In the genomic region with DNA sequence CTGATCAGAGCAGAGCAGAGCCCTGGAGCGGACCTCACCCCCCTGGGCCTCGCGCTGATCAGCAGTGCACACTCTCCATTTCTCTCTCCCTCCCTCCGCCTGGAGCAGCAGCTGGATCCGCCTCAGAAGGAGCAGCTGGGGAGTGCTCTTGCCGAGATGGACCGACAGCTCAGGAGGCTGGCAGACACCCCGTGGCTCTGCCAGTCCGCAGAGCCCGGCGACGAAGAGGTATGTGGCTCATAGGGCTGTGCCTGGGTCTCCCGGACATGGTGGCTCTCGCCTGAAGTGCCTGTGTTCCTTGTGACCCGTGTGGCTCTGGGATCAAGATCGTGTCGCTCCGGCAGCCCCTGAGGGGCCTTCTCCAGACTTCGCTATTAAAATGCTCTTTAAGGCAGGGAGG, we compare ENCODE assay signal across 17 cellular contexts.
"Had no signal": no experiment of that assay in that cellular context is flagged by ENCODE, and none has a peak within 500 bp of the region (broad histone marks: within the 10 kb centered on the region; RNA-seq: fewer than 3 reads in every experiment).

No MANE protein-coding gene starts in this region.

- H3K27ac Mint-ChIP-seq: activated B cell treated with CpG ODN at 0.5 μM for 24 hours; activated CD8-positive, alpha-beta T cell treated with anti-CD3 and anti-CD28 coated beads for 36 hours; activated T-cell treated with anti-CD3 and anti-CD28 coated beads, Interleukin-2, amount 50 U/mL, for 72 hours; T-helper 17 cell had no signal

- H3K27me3 Mint-ChIP-seq: activated B cell treated with CpG ODN at 0.5 μM for 24 hours; activated CD8-positive, alpha-beta T cell treated with anti-CD3 and anti-CD28 coated beads for 36 hours; stimulated activated naive CD8-positive, alpha-beta T cell treated with anti-CD3 and anti-CD28 coated beads, Interleukin-15, amount 100 ng/mL, for 72 hours; T-helper 17 cell had no signal

- DNase-seq: activated B cell treated with CpG ODN at 0.5 μM for 24 hours; activated CD4-positive, alpha-beta T cell treated with anti-CD3 and anti-CD28 coated beads for 48 hours; activated CD8-positive, alpha-beta T cell treated with anti-CD3 and anti-CD28 coated beads for 36 hours; activated gamma-delta T cell; activated T-cell treated with anti-CD3 and anti-CD28 coated beads, Interleukin-2, amount 50 U/mL, for 72 hours; erythroblast; islet precursor cell; left ventricle myocardium superior; small intestine; stimulated activated naive CD8-positive, alpha-beta T cell treated with anti-CD3 and anti-CD28 coated beads, Interleukin-15, amount 100 ng/mL, for 72 hours; T-helper 17 cell had no signal

- H3K9me3 ChIP-seq: gastrocnemius medialis, neutrophil, thoracic aorta had no signal

- H3K27ac ChIP-seq: cardiac muscle cell, gastrocnemius medialis, neutrophil, thoracic aorta had no signal

- H3K4me1 Mint-ChIP-seq: activated B cell treated with CpG ODN at 0.5 μM for 24 hours had no signal

- H3K4me3 ChIP-seq: cardiac muscle cell, dorsolateral prefrontal cortex, gastrocnemius medialis, thoracic aorta had no signal

- H3K4me3 Mint-ChIP-seq: activated B cell treated with CpG ODN at 0.5 μM for 24 hours; activated CD8-positive, alpha-beta T cell treated with anti-CD3 and anti-CD28 coated beads for 36 hours; activated T-cell treated with anti-CD3 and anti-CD28 coated beads, Interleukin-2, amount 50 U/mL, for 72 hours; stimulated activated naive CD8-positive, alpha-beta T cell treated with anti-CD3 and anti-CD28 coated beads, Interleukin-15, amount 100 ng/mL, for 72 hours; T-helper 17 cell had no signal

- H3K27me3 ChIP-seq: cardiac muscle cell, dorsolateral prefrontal cortex, gastrocnemius medialis, neutrophil had no signal

- H3K9me3 Mint-ChIP-seq: activated B cell treated with CpG ODN at 0.5 μM for 24 hours; activated CD8-positive, alpha-beta T cell treated with anti-CD3 and anti-CD28 coated beads for 36 hours; activated naive CD4-positive, alpha-beta T cell treated with anti-CD3 and anti-CD28 coated beads, Interleukin-2, amount 50 U/mL, for 72 hours; activated T-cell treated with anti-CD3 and anti-CD28 coated beads, Interleukin-2, amount 50 U/mL, for 72 hours; stimulated activated naive CD8-positive, alpha-beta T cell treated with anti-CD3 and anti-CD28 coated beads, Interleukin-15, amount 100 ng/mL, for 72 hours had no signal

- ATAC-seq: activated CD8-positive, alpha-beta T cell treated with anti-CD3 and anti-CD28 coated beads for 36 hours; activated naive CD4-positive, alpha-beta T cell treated with anti-CD3 and anti-CD28 coated beads, Interleukin-2, amount 50 U/mL, for 72 hours; activated T-cell treated with anti-CD3 and anti-CD28 coated beads, Interleukin-2, amount 50 U/mL, for 72 hours; gastrocnemius medialis; left ventricle myocardium superior; stimulated activated naive CD8-positive, alpha-beta T cell treated with anti-CD3 and anti-CD28 coated beads, Interleukin-15, amount 100 ng/mL, for 72 hours; T-helper 17 cell had no signal
